Comparison of ENCODE assay signal across 8 cellular contexts in the genomic region with DNA sequence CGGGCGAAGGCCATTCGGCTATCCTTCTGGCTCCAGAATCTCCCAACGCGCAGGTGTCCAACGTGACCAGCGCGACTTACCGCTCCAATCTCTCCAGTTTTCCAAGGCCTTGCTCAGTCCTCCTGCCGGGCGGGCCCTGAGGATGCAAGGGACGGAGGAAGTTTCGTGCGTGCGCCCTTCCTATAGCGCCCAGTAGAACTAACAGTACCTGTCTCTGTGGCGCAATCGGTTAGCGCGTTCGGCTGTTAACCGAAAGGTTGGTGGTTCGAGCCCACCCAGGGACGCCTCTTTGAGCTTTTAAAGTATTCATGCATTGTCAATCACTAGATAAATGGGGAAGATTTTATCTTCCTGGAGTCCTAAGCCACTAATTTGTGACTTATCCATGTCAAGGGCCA. TPM values are rescaled to one million over a fixed set of nuclear protein-coding genes. Genes with fewer than 3 reads are reported as not detected.
DNase-seq lines count a peak whose midpoint lies in the region; TF ChIP-seq lines count a peak whose summit lies in the region.
"Not testable (repeated sequence)": the region's sequence is repeated elsewhere in the genome, so short reads cannot be mapped to it uniquely, and the experiment has no call there.

No MANE protein-coding gene starts in this region.

- TF ChIP-seq CTCF in C4-2B (conservative IDR thresholded peaks at IDR 0.05) (peak; percentile 20), osteocyte (IDR thresholded peaks at IDR 0.05) (peak; percentile 29)

- H3K27ac ChIP-seq in C4-2B, result peak overlapping the region; percentile 49; the same call in 1 of the 2 replicates
- not testable (repeated sequence) for H3K27ac ChIP-seq in iPS-20b (ENCODE audit: low read length)

- not testable (repeated sequence) for H3K4me1 ChIP-seq in iPS-20b (ENCODE audit: insufficient read depth, low read length)

- H3K9me3 Mint-ChIP-seq in osteocyte (ENCODE audit: unreplicated experiment), result not testable (repeated sequence)

- not testable (repeated sequence) for H3K9ac ChIP-seq in iPS-20b (ENCODE audit: low read depth, low read length)

- not testable (repeated sequence) for H3K4me1 Mint-ChIP-seq in osteocyte (ENCODE audit: unreplicated experiment)

- peak overlapping the region; percentile 60 for H3K27ac Mint-ChIP-seq in osteocyte (ENCODE audit: unreplicated experiment)

- H3K27me3 Mint-ChIP-seq in osteocyte (ENCODE audit: unreplicated experiment), result not testable (repeated sequence)

- H3K27me3 ChIP-seq in iPS-20b (ENCODE audit: insufficient read depth, low read length), result not testable (repeated sequence)

- not testable (repeated sequence) for H3K36me3 Mint-ChIP-seq in osteocyte (ENCODE audit: unreplicated experiment)

- H3K36me3 ChIP-seq in iPS-20b (ENCODE audit: insufficient read depth, low read depth, low read length), result not testable (repeated sequence)

- peak overlapping the region; percentile 63; the same call in 1 of the 2 replicates for H3K4me3 ChIP-seq in iPS-20b (ENCODE audit: low read length)

- H3K4me3 Mint-ChIP-seq in osteocyte (ENCODE audit: unreplicated experiment), result peak overlapping the region; percentile 79

- H3K9me3 ChIP-seq in iPS-20b (ENCODE audit: insufficient read depth, low read depth, low read length), result not testable (repeated sequence)

- DNase-seq in HS-5 (ENCODE audit: low read depth) (peak; percentile 39), SKM-1 treated with dmso at 0.1 percent for 144 hours (lab: John Stamatoyannopoulos, UW; ENCODE audit: unreplicated experiment) (peak; percentile 1), ecto neural progenitor cell (ENCODE audit: low spot score) (peak; percentile 77), osteocyte (ENCODE audit: extremely low spot score, unreplicated experiment) (peak; percentile 87)
- DNase-seq in activated T-helper 1 cell treated with anti-CD3 and anti-CD28 coated beads, Interleukin-2, amount 50 U/mL, for 16 hours (ENCODE audit: low read depth in 1 of 2, low spot score in 1 of 2), result peak; percentile 44 to 59
- peak; percentile 28 to 49 for DNase-seq in stimulated activated CD8-positive, alpha-beta memory T cell treated with anti-CD3 and anti-CD28 coated beads, Interleukin-4, amount 100 ng/mL, for 4 hours (ENCODE audit: low read depth in 2 of 2, low spot score in 1 of 2)

RNA-seq across cellular contexts. Expression of gene PPIAL4D, which starts 45.6 kb away (rescaled TPM):
- total RNA-seq in osteocyte, result not detected in 2 replicates

Comparison
In these comparisons a context has a peak if more than half of its experiments do, and no peak if none do; other contexts are left out.
1. DNase-seq: peak in every context shown above with its lines; median percentile 87 in osteocyte; 77 in ecto neural progenitor cell; 52 in activated T-helper 1 cell treated with anti-CD3 and anti-CD28 coated beads, Interleukin-2, amount 50 U/mL, for 16 hours; 39 in HS-5; 38 in stimulated activated CD8-positive, alpha-beta memory T cell treated with anti-CD3 and anti-CD28 coated beads, Interleukin-4, amount 100 ng/mL, for 4 hours; 1 in SKM-1 treated with dmso at 0.1 percent for 144 hours.